Comparison of ENCODE assay signal across 9 cellular contexts in genomic region chr6:156775717-156776116, GRCh38. TPM values are rescaled to one million over a fixed set of nuclear protein-coding genes. Genes with fewer than 3 reads are reported as not detected.
DNase-seq lines count a peak whose midpoint lies in the region; ATAC-seq and TF ChIP-seq lines count a peak whose summit lies in the region.
"Had no signal": no experiment of that assay in that cellular context is flagged by ENCODE, and none has a peak within 500 bp of the region (broad histone marks: within the 10 kb centered on the region; RNA-seq: fewer than 3 reads in every experiment).

No MANE protein-coding gene starts in this region.

- no peak for ATAC-seq in HCT116

- RAD21 ChIA-PET in HCT116 (lab: Charles Lee; ENCODE audit: low non-redundant PET in 1 of 2, low total read pairs in 2 of 2, uncharacterized antibody in 2 of 2, unreplicated experiment in 2 of 2), result interaction anchor here in 1 of 2 experiments (0.9 kb wide), 1 partner anchor 45 kb away, joined by 3 read pairs; no protein-coding TSS in a partner anchor

- POLR2A ChIA-PET in HCT116 (lab: Charles Lee), result no interaction called here

- TF ChIP-seq CTCF in HCT116 (IDR thresholded peaks at IDR 0.05 in 2 of 3, conservative IDR thresholded peaks at IDR 0.05 in 1 of 3; ENCODE audit: borderline replicate concordance in 1 of 3, insufficient read depth in 1 of 3, low read depth in 2 of 3, low read length in 2 of 3), result no peak

- peaks cover 14% of the 10 kb centered on the region for H3K79me2 ChIP-seq in HCT116 (ENCODE audit: insufficient read depth, low read length)

- no TSS peak for BruUV-seq in HCT116 (replicated peaks; lab: Mats Ljungman, UMichigan)

- H3K9me3 ChIP-seq in HCT116 (ENCODE audit: control insufficient read depth in 1 of 2, insufficient read depth in 1 of 2, low read depth in 1 of 2, low read length in 2 of 2), result no peaks in the 10 kb centered on the region
- H3K9me3 ChIP-seq in SK-N-MC (ENCODE audit: low read depth, low read length), result no peaks in the 10 kb centered on the region
- H3K9me3 ChIP-seq in iPS-20b (ENCODE audit: insufficient read depth, low read depth, low read length), result no peaks in the 10 kb centered on the region
- no peaks in the 10 kb centered on the region for H3K9me3 ChIP-seq in subcutaneous abdominal adipose tissue (ENCODE audit: control insufficient read depth in 5 of 5, low read length in 5 of 5)

- H3K9me2 ChIP-seq in HCT116 (ENCODE audit: insufficient read depth), result no peaks in the 10 kb centered on the region

- no peak for TF ChIP-seq RAD21 in HCT116 (IDR thresholded peaks at IDR 0.05; ENCODE audit: low read depth)

- H3K36me3 ChIP-seq in HCT116 (ENCODE audit: control insufficient read depth in 1 of 2, insufficient read depth in 2 of 2, low read length in 2 of 2) (no peaks in the 10 kb centered on the region), SK-N-MC (ENCODE audit: insufficient read depth, low read length) (no peaks in the 10 kb centered on the region), iPS-20b (ENCODE audit: insufficient read depth, low read depth, low read length) (no peaks in the 10 kb centered on the region), subcutaneous abdominal adipose tissue (ENCODE audit: control insufficient read depth in 5 of 5, insufficient read depth in 5 of 5, low read length in 5 of 5) (no peaks in the 10 kb centered on the region)

- H3K27ac ChIP-seq in HCT116 (ENCODE audit: low read depth, low read length), result no peak overlapping the region
- H3K27ac ChIP-seq in SK-N-MC, result peak overlapping the region; percentile 99
- no peak overlapping the region for H3K27ac ChIP-seq in iPS-20b (ENCODE audit: low read length)
- H3K27ac ChIP-seq in subcutaneous abdominal adipose tissue (ENCODE audit: low read depth, low read length), result peak overlapping the region; percentile 98

- CTCF ChIA-PET in HCT116 (lab: Charles Lee), result interaction anchor here (1.1 kb wide), 1 partner anchor 24 kb away, joined by 3 read pairs; no protein-coding TSS in a partner anchor

- intact Hi-C loops in HCT116 (cut with micrococcal nuclease), result loop anchor here (5.0 kb wide), 3 partner anchors 53 to 407 kb away; no protein-coding TSS in a partner anchor

- H3K27me3 ChIP-seq in HCT116 (ENCODE audit: insufficient read depth, low read length) (no peaks in the 10 kb centered on the region), iPS-20b (ENCODE audit: insufficient read depth, low read length) (no peaks in the 10 kb centered on the region), subcutaneous abdominal adipose tissue (ENCODE audit: control insufficient read depth in 5 of 5, insufficient read depth in 4 of 5, low read length in 5 of 5) (no peaks in the 10 kb centered on the region)

- H3K4me3 ChIP-seq in HCT116 (replicated peaks in 1 of 2; ENCODE audit: low read depth in 1 of 2, low read length in 2 of 2) (no peak overlapping the region), SK-N-MC (peak overlapping the region; percentile 82), iPS-20b (ENCODE audit: low read length) (peak overlapping the region; percentile 49), subcutaneous abdominal adipose tissue (ENCODE audit: low read depth in 1 of 5, low read length in 5 of 5) (no peak overlapping the region)

- H3K9ac ChIP-seq in HCT116 (ENCODE audit: low read length), result no peak overlapping the region
- peak overlapping the region; percentile 92 for H3K9ac ChIP-seq in SK-N-MC (ENCODE audit: insufficient read length)
- H3K9ac ChIP-seq in iPS-20b (ENCODE audit: low read depth, low read length), result no peak overlapping the region
- peak overlapping the region in 2 of 5 donors; percentile 35 to 71 for H3K9ac ChIP-seq in subcutaneous abdominal adipose tissue (ENCODE audit: low read length in 5 of 5)

- no peak overlapping the region for H2AFZ ChIP-seq in HCT116 (ENCODE audit: low read depth, low read length, poor library complexity, severe bottlenecking)

- H4K20me1 ChIP-seq in HCT116 (ENCODE audit: insufficient read depth), result no peaks in the 10 kb centered on the region

- no peak for TF ChIP-seq POLR2A in HCT116 (IDR thresholded peaks at IDR 0.05; ENCODE audit: borderline replicate concordance, extremely low read depth, insufficient read depth, insufficient read length)

- no peak for DNase-seq in HCT116 (ENCODE audit: low read depth, low spot score)
- no peak for DNase-seq in SK-N-MC (ENCODE audit: low read depth, low spot score)
- DNase-seq in NCI-H82 treated with DMSO at 0.1 percent for 48 hours (lab: John Stamatoyannopoulos, UW; ENCODE audit: unreplicated experiment), result no peak
- DNase-seq in SK-N-DZ (ENCODE audit: low spot score), result no peak
- DNase-seq in GM19240 (ENCODE audit: insufficient read length, low spot score), result no peak
- DNase-seq: effector CD4-positive, alpha-beta T cell; T1000 had no signal

- H3K4me2 ChIP-seq in HCT116 (ENCODE audit: low read length), result peak overlapping the region; percentile 88

- H3K4me1 ChIP-seq in HCT116 (ENCODE audit: control insufficient read depth in 1 of 2, insufficient read depth in 2 of 2, low read length in 2 of 2) (peaks cover 23 to 34% of the 10 kb centered on the region in 2 experiments), iPS-20b (ENCODE audit: insufficient read depth, low read length) (peaks cover 34% of the 10 kb centered on the region), subcutaneous abdominal adipose tissue (ENCODE audit: control insufficient read depth in 5 of 5, insufficient read depth in 5 of 5, low read length in 5 of 5) (peaks cover 3 to 30% (median 28%) of the 10 kb centered on the region in 5 donors)

TF ChIP-seq in HCT116, 20 proteins besides CTCF, POLR2A, EP300 and RAD21 (continues in another document):
- no peak for TF ChIP-seq TCF7L2 (IDR thresholded peaks at IDR 0.05; ENCODE audit: borderline replicate concordance, extremely low read depth, insufficient read depth, insufficient read length)
- TF ChIP-seq YY1 (IDR thresholded peaks at IDR 0.05; ENCODE audit: extremely low read depth, insufficient replicate concordance, low read depth, low read length), result no peak
- TF ChIP-seq CEBPB (IDR thresholded peaks at IDR 0.05; ENCODE audit: low read depth), result no peak
- TF ChIP-seq SIN3A (IDR thresholded peaks at IDR 0.05; ENCODE audit: low read depth), result no peak
- no peak for TF ChIP-seq SRF (IDR thresholded peaks at IDR 0.05; ENCODE audit: low read depth)
- TF ChIP-seq EZH2phosphoT487 (IDR thresholded peaks at IDR 0.05; ENCODE audit: borderline replicate concordance), result no peak
- no peak for TF ChIP-seq JUND (IDR thresholded peaks at IDR 0.05)
- no peak for TF ChIP-seq ZNF274 (IDR thresholded peaks at IDR 0.05; ENCODE audit: low read depth, low read length)
- TF ChIP-seq, protein P1, sequence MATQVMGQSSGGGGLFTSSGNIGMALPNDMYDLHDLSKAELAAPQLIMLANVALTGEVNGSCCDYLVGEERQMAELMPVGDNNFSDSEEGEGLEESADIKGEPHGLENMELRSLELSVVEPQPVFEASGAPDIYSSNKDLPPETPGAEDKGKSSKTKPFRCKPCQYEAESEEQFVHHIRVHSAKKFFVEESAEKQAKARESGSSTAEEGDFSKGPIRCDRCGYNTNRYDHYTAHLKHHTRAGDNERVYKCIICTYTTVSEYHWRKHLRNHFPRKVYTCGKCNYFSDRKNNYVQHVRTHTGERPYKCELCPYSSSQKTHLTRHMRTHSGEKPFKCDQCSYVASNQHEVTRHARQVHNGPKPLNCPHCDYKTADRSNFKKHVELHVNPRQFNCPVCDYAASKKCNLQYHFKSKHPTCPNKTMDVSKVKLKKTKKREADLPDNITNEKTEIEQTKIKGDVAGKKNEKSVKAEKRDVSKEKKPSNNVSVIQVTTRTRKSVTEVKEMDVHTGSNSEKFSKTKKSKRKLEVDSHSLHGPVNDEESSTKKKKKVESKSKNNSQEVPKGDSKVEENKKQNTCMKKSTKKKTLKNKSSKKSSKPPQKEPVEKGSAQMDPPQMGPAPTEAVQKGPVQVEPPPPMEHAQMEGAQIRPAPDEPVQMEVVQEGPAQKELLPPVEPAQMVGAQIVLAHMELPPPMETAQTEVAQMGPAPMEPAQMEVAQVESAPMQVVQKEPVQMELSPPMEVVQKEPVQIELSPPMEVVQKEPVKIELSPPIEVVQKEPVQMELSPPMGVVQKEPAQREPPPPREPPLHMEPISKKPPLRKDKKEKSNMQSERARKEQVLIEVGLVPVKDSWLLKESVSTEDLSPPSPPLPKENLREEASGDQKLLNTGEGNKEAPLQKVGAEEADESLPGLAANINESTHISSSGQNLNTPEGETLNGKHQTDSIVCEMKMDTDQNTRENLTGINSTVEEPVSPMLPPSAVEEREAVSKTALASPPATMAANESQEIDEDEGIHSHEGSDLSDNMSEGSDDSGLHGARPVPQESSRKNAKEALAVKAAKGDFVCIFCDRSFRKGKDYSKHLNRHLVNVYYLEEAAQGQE (IDR thresholded peaks at IDR 0.05; ENCODE audit: low read depth), result no peak
- TF ChIP-seq, protein P2, sequence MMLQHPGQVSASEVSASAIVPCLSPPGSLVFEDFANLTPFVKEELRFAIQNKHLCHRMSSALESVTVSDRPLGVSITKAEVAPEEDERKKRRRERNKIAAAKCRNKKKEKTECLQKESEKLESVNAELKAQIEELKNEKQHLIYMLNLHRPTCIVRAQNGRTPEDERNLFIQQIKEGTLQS (IDR thresholded peaks at IDR 0.05), result no peak
- TF ChIP-seq FOSL1 (IDR thresholded peaks at IDR 0.05; ENCODE audit: low read depth), result no peak
- no peak for TF ChIP-seq POLR2AphosphoS5 (IDR thresholded peaks at IDR 0.05; ENCODE audit: low read depth, low read length)
- TF ChIP-seq, protein P3, sequence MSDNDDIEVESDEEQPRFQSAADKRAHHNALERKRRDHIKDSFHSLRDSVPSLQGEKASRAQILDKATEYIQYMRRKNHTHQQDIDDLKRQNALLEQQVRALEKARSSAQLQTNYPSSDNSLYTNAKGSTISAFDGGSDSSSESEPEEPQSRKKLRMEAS (IDR thresholded peaks at IDR 0.05), result no peak
- no peak for TF ChIP-seq SP1 (IDR thresholded peaks at IDR 0.05; ENCODE audit: low read depth)

RNA-seq across cellular contexts. Expression of gene ARID1B, which starts 1.5 kb away (rescaled TPM):
- total RNA-seq in HCT116 (2021; ENCODE audit: unreplicated experiment), result 35.6 TPM
- polyA plus RNA-seq in HCT116 (2012), result 16.4 and 17.5 TPM in 2 replicates
- polyA plus RNA-seq in SK-N-DZ (2014; cell fraction: cytosol; rRNA removed), result 20.0 and 22.4 TPM in 2 replicates
- 19.8 and 26.1 TPM in 2 replicates for polyA plus RNA-seq in SK-N-DZ (2014; cell fraction: nucleus; rRNA removed)

Comparison
In these comparisons a context has a peak if more than half of its experiments do, and no peak if none do; other contexts are left out.
1. H3K27ac ChIP-seq: peak in SK-N-MC (single experiment) and subcutaneous abdominal adipose tissue (single experiment); none in HCT116 (single experiment) and iPS-20b (single experiment).
2. H3K4me3 ChIP-seq: peak in SK-N-MC (single experiment) and iPS-20b (single experiment); none in HCT116 (0 of 2) and subcutaneous abdominal adipose tissue (0 of 5).